Comparison of ENCODE assay signal across 8 cellular contexts in genomic region chr3:154323921-154324738, GRCh38. TPM values are rescaled to one million over a fixed set of nuclear protein-coding genes. Genes with fewer than 3 reads are reported as not detected.
A peak's percentile ranks its signal among the peaks of the same experiment; 100 is the strongest.
DNase-seq lines count a peak whose midpoint lies in the region; ATAC-seq and TF ChIP-seq lines count a peak whose summit lies in the region.

Gene DHX36 (minus strand): TSS chr3:154324487. CDS start chr3:154324416, 71 bp downstream.

- H3K27me3 ChIP-seq in BLaER1 treated with 17β-estradiol and CSF1 and Interleukin-3, amounts not matched to agents 10 nM and 100 nM = no peaks in the 10 kb centered on the region
- no peaks in the 10 kb centered on the region for H3K27me3 ChIP-seq in left lung

- no peaks in the 10 kb centered on the region for H3K9me3 Mint-ChIP-seq in dendritic cell treated with granulocyte-macrophage colony-stimulating factor and Interleukin-4, amounts not matched to agents 40 ng/mL and 50 ng/mL, for 4 days

- TF ChIP-seq CTCF in left lung (IDR thresholded peaks at IDR 0.05) = no peak

- no peaks in the 10 kb centered on the region for H3K4me1 Mint-ChIP-seq in dendritic cell treated with granulocyte-macrophage colony-stimulating factor and Interleukin-4, amounts not matched to agents 40 ng/mL and 50 ng/mL, for 4 days (ENCODE audit: low read depth)

- peaks cover 0 to 36% (median 13%) of the 10 kb centered on the region in 11 experiments; a peak in 15 of 22 replicates for H3K9me3 ChIP-seq in BLaER1 treated with 17β-estradiol and CSF1 and Interleukin-3, amounts not matched to agents 10 nM and 100 nM (replicated peaks in 1 of 11)
- no peaks in the 10 kb centered on the region for H3K9me3 ChIP-seq in left lung

- peak within 1 kb of the TSS; percentile 70 to 92 (median 78) for H3K4me3 ChIP-seq in BLaER1 treated with 17β-estradiol and CSF1 and Interleukin-3, amounts not matched to agents 10 nM and 100 nM
- H3K4me3 ChIP-seq in left lung = peak within 1 kb of the TSS; percentile 55 to 75

- DNase-seq in NCI-H69 (lab: John Stamatoyannopoulos, UW) (peak; percentile 90), left lung (peak; percentile 91 to 94)
- peak; percentile 87 for DNase-seq in activated CD4-positive, alpha-beta T cell treated with anti-CD3 and anti-CD28 coated beads, Interleukin-2, amount 50 U/mL, for 1 hour
- peak; percentile 78 to 80 for DNase-seq in stimulated activated CD4-positive, alpha-beta T cell treated with anti-CD3 and anti-CD28 coated beads, Interleukin-2, amount 100 ng/mL, for 48 hours

- intact Hi-C loops in dendritic cell treated with granulocyte-macrophage colony-stimulating factor and Interleukin-4, amounts not matched to agents 40 ng/mL and 50 ng/mL, for 4 days (cut with micrococcal nuclease) = no loop called here
- intact Hi-C loops in left lung (cut with DNase I) = no loop called here

- H3K36me3 Mint-ChIP-seq in dendritic cell treated with granulocyte-macrophage colony-stimulating factor and Interleukin-4, amounts not matched to agents 40 ng/mL and 50 ng/mL, for 4 days (ENCODE audit: low read depth) = peaks cover 15% of the 10 kb centered on the region

- H3K4me3 Mint-ChIP-seq in dendritic cell treated with granulocyte-macrophage colony-stimulating factor and Interleukin-4, amounts not matched to agents 40 ng/mL and 50 ng/mL, for 4 days = peak within 1 kb of the TSS; percentile 86

- H3K4me2 ChIP-seq in BLaER1 treated with 17β-estradiol and CSF1 and Interleukin-3, amounts not matched to agents 10 nM and 100 nM = peak within 1 kb of the TSS; percentile 71 to 90 (median 79)

- H4K20me1 ChIP-seq in BLaER1 treated with 17β-estradiol and CSF1 and Interleukin-3, amounts not matched to agents 10 nM and 100 nM = peaks cover 13 to 38% (median 26%) of the 10 kb centered on the region in 11 experiments; a peak in 19 of 22 replicates

- peak within 1 kb of the TSS; percentile 89 to 97 (median 93) for H3K9ac ChIP-seq in BLaER1 treated with 17β-estradiol and CSF1 and Interleukin-3, amounts not matched to agents 10 nM and 100 nM

- ATAC-seq in GM19351 (IDR thresholded peaks at IDR 0.05; ENCODE audit: unreplicated experiment) (peak; percentile 93), HG03521 (IDR thresholded peaks at IDR 0.05; ENCODE audit: unreplicated experiment) (peak; percentile 94), left lung (peak; percentile 96)

- peaks cover 0 to 37% (median 31%) of the 10 kb centered on the region in 11 experiments; a peak in 17 of 22 replicates for H3K36me3 ChIP-seq in BLaER1 treated with 17β-estradiol and CSF1 and Interleukin-3, amounts not matched to agents 10 nM and 100 nM
- H3K36me3 ChIP-seq in left lung = no peaks in the 10 kb centered on the region

- no peaks in the 10 kb centered on the region for H3K27me3 Mint-ChIP-seq in dendritic cell treated with granulocyte-macrophage colony-stimulating factor and Interleukin-4, amounts not matched to agents 40 ng/mL and 50 ng/mL, for 4 days

- peak within 1 kb of the TSS; percentile 98 for H3K27ac Mint-ChIP-seq in dendritic cell treated with granulocyte-macrophage colony-stimulating factor and Interleukin-4, amounts not matched to agents 40 ng/mL and 50 ng/mL, for 4 days

- peaks cover 23 to 41% (median 35%) of the 10 kb centered on the region in 10 experiments; a peak in 18 of 20 replicates for H3K4me1 ChIP-seq in BLaER1 treated with 17β-estradiol and CSF1 and Interleukin-3, amounts not matched to agents 10 nM and 100 nM
- H3K4me1 ChIP-seq in left lung = peaks cover 21 to 48% of the 10 kb centered on the region in 2 donors

- H3K27ac ChIP-seq in BLaER1 treated with 17β-estradiol and CSF1 and Interleukin-3, amounts not matched to agents 10 nM and 100 nM = peak within 1 kb of the TSS; percentile 90 to 98 (median 95)
- H3K27ac ChIP-seq in left lung = peak within 1 kb of the TSS; percentile 87 to 96

RNA-seq across cellular contexts. Expression of gene DHX36, which starts in this region (rescaled TPM):
- total RNA-seq in left lung = 10 to 100 TPM; 52.6 to 68.1 TPM

Comparison
In these comparisons a context has a peak if more than half of its experiments do, and no peak if none do; other contexts are left out.
1. Peak in every context shown above with its lines: DNase-seq, ATAC-seq, H3K4me3 ChIP-seq and H3K27ac ChIP-seq.